1 cellular context compared by ENCODE assay signal in genomic region chr14:104114421-104115130, GRCh38.
TF ChIP-seq lines count a peak whose summit lies in the region.

No MANE protein-coding gene starts in this region.

TF ChIP-seq in HepG2, 621 proteins besides CTCF, POLR2A, EP300 and RAD21:
- TF ChIP-seq ZFP36 (IDR thresholded peaks at IDR 0.05; ENCODE audit: borderline replicate concordance, low read depth, low read length, partially characterized antibody) (no peak), ZNF496 (CRISPR knock-in tag; IDR thresholded peaks at IDR 0.05; ENCODE audit: insufficient replicate concordance) (no peak), SALL1 (CRISPR knock-in tag; IDR thresholded peaks at IDR 0.05) (no peak), NFRKB (IDR thresholded peaks at IDR 0.05) (no peak), ZNF513 (CRISPR knock-in tag; conservative IDR thresholded peaks at IDR 0.05) (no peak), ZZZ3 (CRISPR knock-in tag; IDR thresholded peaks at IDR 0.05; ENCODE audit: borderline replicate concordance) (no peak), MLXIP (CRISPR knock-in tag; IDR thresholded peaks at IDR 0.05; ENCODE audit: borderline replicate concordance) (no peak), SOX5 (CRISPR knock-in tag; IDR thresholded peaks at IDR 0.05; ENCODE audit: borderline replicate concordance) (no peak), GTF2F1 (IDR thresholded peaks at IDR 0.05; ENCODE audit: low read length) (no peak), CENPT (CRISPR knock-in tag; IDR thresholded peaks at IDR 0.05; ENCODE audit: low read depth) (no peak), SSRP1 (CRISPR knock-in tag; IDR thresholded peaks at IDR 0.05) (no peak)
